In the genomic region with DNA sequence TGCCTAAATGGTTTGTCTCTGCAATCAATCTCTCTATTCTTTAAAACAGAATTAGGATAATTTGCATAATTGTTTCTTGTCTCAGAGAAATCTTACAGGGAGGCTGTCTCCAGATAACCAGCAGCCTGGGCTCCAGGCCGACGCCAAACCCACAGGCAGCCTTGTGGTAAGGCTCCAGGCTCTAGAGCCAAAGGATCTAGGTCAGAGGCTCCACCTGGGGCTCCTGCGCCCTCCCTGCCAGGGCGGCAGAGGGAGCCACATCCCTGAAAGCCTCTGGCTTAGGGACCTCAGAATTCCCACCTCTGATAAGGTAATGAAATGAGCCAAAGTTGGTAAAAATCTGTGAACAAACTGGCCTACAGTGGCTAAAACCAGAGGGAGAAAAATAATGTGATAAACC, we compare ENCODE assay signal across 8 cellular contexts.
A peak's percentile ranks its signal among the peaks of the same experiment; 100 is the strongest.
DNase-seq lines count a peak whose midpoint lies in the region; ATAC-seq, FAIRE-seq and TF ChIP-seq lines count a peak whose summit lies in the region.
"Not testable (repeated sequence)": the region's sequence is repeated elsewhere in the genome, so short reads cannot be mapped to it uniquely, and the experiment has no call there.

No MANE protein-coding gene starts in this region.

- H2AFZ ChIP-seq in smooth muscle cell (ENCODE audit: low read depth), result not testable (repeated sequence)

- H3K4me1 ChIP-seq in A549; smooth muscle cell (ENCODE audit: low read depth): not testable (repeated sequence)

- not testable (repeated sequence) for H3F3A ChIP-seq in smooth muscle cell (ENCODE audit: low read depth)

- not testable (repeated sequence) for TF ChIP-seq EP300 in A549 (IDR thresholded peaks at IDR 0.05)

- H3K27me3 ChIP-seq in kidney epithelial cell (ENCODE audit: control insufficient read depth, insufficient read depth, low read length); smooth muscle cell (ENCODE audit: low read depth): not testable (repeated sequence)

- not testable (repeated sequence) for H3K27ac ChIP-seq in A549; smooth muscle cell (ENCODE audit: low read depth)

- 48% methylated on average over 4 of the region's 4 CpGs for WGBS in A549 (ENCODE audit: missing lambda C conversion rate)
- WGBS in smooth muscle cell (ENCODE audit: low lambda C conversion rate), result 10% methylated on average over 4 of the region's 4 CpGs

- H3K9me3 Mint-ChIP-seq in MCF 10A (ENCODE audit: unreplicated experiment), result not testable (repeated sequence)

- not testable (repeated sequence) for H3K4me3 Mint-ChIP-seq in MCF 10A (ENCODE audit: unreplicated experiment)

- TF ChIP-seq RAD21 in A549 (conservative IDR thresholded peaks at IDR 0.05 in 1 of 2, IDR thresholded peaks at IDR 0.05 in 1 of 2), result not testable (repeated sequence)

- not testable (repeated sequence) for H3K9me3 ChIP-seq in A549; smooth muscle cell (replicated peaks; ENCODE audit: low read depth)

- not testable (repeated sequence) for TF ChIP-seq CTCF in A549 (IDR thresholded peaks at IDR 0.05); MCF 10A (IDR thresholded peaks at IDR 0.05; ENCODE audit: unreplicated experiment); fibroblast of mammary gland (conservative IDR thresholded peaks at IDR 0.05; ENCODE audit: control insufficient read depth, insufficient read depth, low read depth, low read length)
- TF ChIP-seq CTCF in kidney epithelial cell (IDR thresholded peaks at IDR 0.05; ENCODE audit: insufficient read depth, low read length, poor library complexity, severe bottlenecking) (peak; percentile 23), smooth muscle cell (IDR thresholded peaks at IDR 0.05; ENCODE audit: borderline replicate concordance, insufficient read depth, poor library complexity, severe bottlenecking) (peak; percentile 29)

- DNase-seq in A549 (ENCODE audit: low read depth in 1 of 2, low spot score in 1 of 2); kidney epithelial cell (ENCODE audit: low read depth); smooth muscle cell (lab: John Stamatoyannopoulos, UW; ENCODE audit: unreplicated experiment): not testable (repeated sequence)
- DNase-seq in HT-29 (ENCODE audit: low spot score) (peak; percentile 71), SW480 (ENCODE audit: low spot score) (peak; percentile 59), MCF 10A (ENCODE audit: unreplicated experiment) (peak; percentile 21), fibroblast of mammary gland (ENCODE audit: low read depth) (peak; percentile 55), myocyte (ENCODE audit: low read depth) (peak; percentile 53)

- H3K36me3 ChIP-seq in kidney epithelial cell (ENCODE audit: control insufficient read depth, insufficient read depth, low read length); smooth muscle cell (ENCODE audit: low read depth): not testable (repeated sequence)

- ATAC-seq in A549, result peak; percentile 41 to 64; a peak in 4 of 6 replicates

- H3K4me2 ChIP-seq in A549, smooth muscle cell: not testable (repeated sequence)

- H3K27ac Mint-ChIP-seq in MCF 10A (ENCODE audit: low read depth, unreplicated experiment), result not testable (repeated sequence)

- H3K79me2 ChIP-seq in smooth muscle cell (ENCODE audit: low read depth), result not testable (repeated sequence)

- H3K4me3 ChIP-seq in A549; fibroblast of mammary gland (ENCODE audit: control insufficient read depth, low read depth, low read length); kidney epithelial cell (ENCODE audit: low read depth, low read length); smooth muscle cell: not testable (repeated sequence)

- CTCF ChIA-PET in A549 (lab: Yijun Ruan, JAX); MCF 10A (lab: Yijun Ruan, JAX): not testable (repeated sequence)

- peaks cover 19% of the 10 kb centered on the region for H3K27me3 Mint-ChIP-seq in MCF 10A (ENCODE audit: insufficient read depth, unreplicated experiment)

- not testable (repeated sequence) for H4K20me1 ChIP-seq in smooth muscle cell (ENCODE audit: low read depth)

- POLR2A ChIA-PET in A549 (lab: Yijun Ruan, JAX); MCF 10A (lab: Yijun Ruan, JAX): not testable (repeated sequence)

- H3K4me1 Mint-ChIP-seq in MCF 10A (ENCODE audit: insufficient read depth, unreplicated experiment), result not testable (repeated sequence)

- not testable (repeated sequence) for H3K36me3 Mint-ChIP-seq in MCF 10A (ENCODE audit: insufficient read depth, unreplicated experiment)

- not testable (repeated sequence) for TF ChIP-seq POLR2A in A549 (IDR thresholded peaks at IDR 0.05; ENCODE audit: low read length)

- intact Hi-C loops in MCF 10A (cut with micrococcal nuclease), result not testable (repeated sequence)

- H3K9ac ChIP-seq in smooth muscle cell (ENCODE audit: low read depth), result not testable (repeated sequence)

- BruUV-seq in MCF 10A (replicated peaks; lab: Mats Ljungman, UMichigan), result not testable (repeated sequence)

- FAIRE-seq in A549 (lab: Jason Lieb, UNC), result not testable (repeated sequence)
